ENCODE assay signal across 1 cellular context in the genomic region with DNA sequence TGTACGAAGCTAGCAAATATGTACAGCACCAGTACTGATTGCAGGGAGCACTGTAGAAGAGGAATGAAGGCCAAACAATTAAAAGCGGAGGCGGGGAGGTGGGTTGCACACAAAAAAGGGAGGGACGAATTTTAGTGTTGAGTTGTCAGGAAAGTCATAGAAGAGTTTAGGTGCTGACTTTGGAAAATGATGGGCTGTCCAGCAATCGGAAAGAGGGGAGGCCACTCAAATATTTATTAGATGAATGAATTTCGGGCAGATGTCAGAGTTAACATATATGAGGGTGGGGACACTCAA.
TF ChIP-seq lines count a peak whose summit lies in the region.

No MANE protein-coding gene starts in this region.

TF ChIP-seq in HCT116, 20 proteins besides CTCF, POLR2A, EP300 and RAD21 (continued from another document):
- no peak for TF ChIP-seq EZH2 (IDR thresholded peaks at IDR 0.05)
- no peak for TF ChIP-seq SRF (IDR thresholded peaks at IDR 0.05; ENCODE audit: low read depth)
- no peak for TF ChIP-seq JUND (IDR thresholded peaks at IDR 0.05)
- TF ChIP-seq, protein P1, sequence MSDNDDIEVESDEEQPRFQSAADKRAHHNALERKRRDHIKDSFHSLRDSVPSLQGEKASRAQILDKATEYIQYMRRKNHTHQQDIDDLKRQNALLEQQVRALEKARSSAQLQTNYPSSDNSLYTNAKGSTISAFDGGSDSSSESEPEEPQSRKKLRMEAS (IDR thresholded peaks at IDR 0.05), result no peak
- no peak; the same call in 1 of the 2 replicates for TF ChIP-seq SP1 (IDR thresholded peaks at IDR 0.05; ENCODE audit: low read depth)
- no peak for TF ChIP-seq POLR2AphosphoS5 (IDR thresholded peaks at IDR 0.05; ENCODE audit: low read depth, low read length)
- TF ChIP-seq ELF1 (IDR thresholded peaks at IDR 0.05; ENCODE audit: borderline replicate concordance, low read depth), result no peak
- TF ChIP-seq, protein P2, sequence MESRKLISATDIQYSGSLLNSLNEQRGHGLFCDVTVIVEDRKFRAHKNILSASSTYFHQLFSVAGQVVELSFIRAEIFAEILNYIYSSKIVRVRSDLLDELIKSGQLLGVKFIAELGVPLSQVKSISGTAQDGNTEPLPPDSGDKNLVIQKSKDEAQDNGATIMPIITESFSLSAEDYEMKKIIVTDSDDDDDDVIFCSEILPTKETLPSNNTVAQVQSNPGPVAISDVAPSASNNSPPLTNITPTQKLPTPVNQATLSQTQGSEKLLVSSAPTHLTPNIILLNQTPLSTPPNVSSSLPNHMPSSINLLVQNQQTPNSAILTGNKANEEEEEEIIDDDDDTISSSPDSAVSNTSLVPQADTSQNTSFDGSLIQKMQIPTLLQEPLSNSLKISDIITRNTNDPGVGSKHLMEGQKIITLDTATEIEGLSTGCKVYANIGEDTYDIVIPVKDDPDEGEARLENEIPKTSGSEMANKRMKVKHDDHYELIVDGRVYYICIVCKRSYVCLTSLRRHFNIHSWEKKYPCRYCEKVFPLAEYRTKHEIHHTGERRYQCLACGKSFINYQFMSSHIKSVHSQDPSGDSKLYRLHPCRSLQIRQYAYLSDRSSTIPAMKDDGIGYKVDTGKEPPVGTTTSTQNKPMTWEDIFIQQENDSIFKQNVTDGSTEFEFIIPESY (IDR thresholded peaks at IDR 0.05; ENCODE audit: extremely low read depth, insufficient replicate concordance, low read length), result no peak
- TF ChIP-seq TCF7L2 (IDR thresholded peaks at IDR 0.05; ENCODE audit: borderline replicate concordance, extremely low read depth, insufficient read depth, insufficient read length), result no peak
